In the genomic region with DNA sequence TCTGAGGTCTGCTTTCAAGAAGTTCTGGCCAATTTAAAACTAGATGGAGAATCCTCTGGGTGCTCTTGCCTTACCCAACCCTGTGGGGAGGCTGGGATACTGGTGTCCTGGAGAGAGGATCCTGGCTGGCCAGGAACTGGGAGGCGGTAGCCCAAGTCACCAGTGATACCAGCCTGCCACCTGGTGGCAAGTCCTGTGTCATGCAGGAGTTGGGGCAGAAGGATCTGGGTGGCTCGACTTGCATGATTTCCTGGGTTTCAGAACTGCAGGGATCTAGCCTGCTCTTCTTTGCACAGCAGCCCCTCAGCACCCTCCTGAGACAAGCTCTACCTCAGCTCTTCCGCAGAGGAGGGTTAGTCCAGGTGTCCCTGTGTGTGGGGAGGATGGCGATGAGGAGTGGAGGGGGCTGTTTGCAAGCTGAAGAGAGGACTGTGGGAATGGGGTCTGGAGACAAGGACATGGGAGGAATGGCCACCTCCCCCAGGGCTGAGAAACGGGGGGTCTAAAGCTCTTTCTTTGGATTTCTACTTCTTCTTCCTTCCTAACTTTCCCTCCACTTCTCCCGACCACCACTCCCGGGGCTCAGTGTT, we compare ENCODE assay signal across 8 cellular contexts. TPM values are rescaled to one million over a fixed set of nuclear protein-coding genes. Genes with fewer than 3 reads are reported as not detected.
DNase-seq lines count a peak whose midpoint lies in the region; ATAC-seq and TF ChIP-seq lines count a peak whose summit lies in the region.

No MANE protein-coding gene starts in this region.

- no peak for TF ChIP-seq POLR2A in prostate gland (IDR thresholded peaks at IDR 0.05)

- no peak overlapping the region for H3K27ac Mint-ChIP-seq in activated naive CD8-positive, alpha-beta T cell treated with anti-CD3 and anti-CD28 coated beads, Interleukin-2, amount 10 ng/mL, durations not matched to agents 7 days and 5 days

- H3K27me3 Mint-ChIP-seq in activated naive CD8-positive, alpha-beta T cell treated with anti-CD3 and anti-CD28 coated beads, Interleukin-2, amount 10 ng/mL, durations not matched to agents 7 days and 5 days = peaks cover 39% of the 10 kb centered on the region

- H3K27me3 ChIP-seq in KMS-11 (ENCODE audit: insufficient read depth, low read depth) (no peaks in the 10 kb centered on the region), cardiac muscle cell (peaks cover 50% of the 10 kb centered on the region), prostate gland (replicated peaks; ENCODE audit: insufficient read depth) (peaks cover 9% of the 10 kb centered on the region)

- no peaks in the 10 kb centered on the region for H3K36me3 Mint-ChIP-seq in activated naive CD8-positive, alpha-beta T cell treated with anti-CD3 and anti-CD28 coated beads, Interleukin-2, amount 10 ng/mL, durations not matched to agents 7 days and 5 days

- TF ChIP-seq CTCF in KMS-11 (conservative IDR thresholded peaks at IDR 0.05; ENCODE audit: low read depth, low read length) = peak; percentile 92
- TF ChIP-seq CTCF in cardiac muscle cell (IDR thresholded peaks at IDR 0.05; ENCODE audit: low read depth, low read length) = peak; percentile 93
- peak; percentile 64 to 92 (median 87) for TF ChIP-seq CTCF in prostate gland (IDR thresholded peaks at IDR 0.05)

- H2AFZ ChIP-seq in KMS-11 (ENCODE audit: low read depth) = peak overlapping the region; percentile 57

- ATAC-seq in activated naive CD8-positive, alpha-beta T cell treated with anti-CD3 and anti-CD28 coated beads, Interleukin-2, amount 10 ng/mL, durations not matched to agents 7 days and 5 days (ENCODE audit: low read depth) = no peak
- ATAC-seq in GM21717 (IDR thresholded peaks at IDR 0.05; ENCODE audit: unreplicated experiment) (no peak), HG02571 (IDR thresholded peaks at IDR 0.05; ENCODE audit: unreplicated experiment) (no peak)

- POLR2A ChIA-PET in activated naive CD8-positive, alpha-beta T cell treated with anti-CD3 and anti-CD28 coated beads, Interleukin-2, amount 10 ng/mL, durations not matched to agents 7 days and 5 days (lab: Charles Lee) = no interaction called here

- no peaks in the 10 kb centered on the region for H3K9me3 Mint-ChIP-seq in activated naive CD8-positive, alpha-beta T cell treated with anti-CD3 and anti-CD28 coated beads, Interleukin-2, amount 10 ng/mL, durations not matched to agents 7 days and 5 days

- DNase-seq in G401 (ENCODE audit: low spot score) (peak; percentile 37), SK-MEL-5 (ENCODE audit: low read depth, low spot score) (peak; percentile 71), cardiac muscle cell (ENCODE audit: low read depth in 1 of 2, low spot score in 1 of 2) (peak; percentile 77 to 81), prostate gland (ENCODE audit: low spot score) (peak; percentile 72)
- peak; percentile 70 for DNase-seq in activated naive CD8-positive, alpha-beta T cell treated with anti-CD3 and anti-CD28 coated beads, Interleukin-2, amount 10 ng/mL, durations not matched to agents 7 days and 5 days

- H3K9me3 ChIP-seq in cardiac muscle cell (ENCODE audit: low read depth) (no peaks in the 10 kb centered on the region), prostate gland (no peaks in the 10 kb centered on the region)

- no peaks in the 10 kb centered on the region for H3K79me2 ChIP-seq in KMS-11 (ENCODE audit: insufficient read depth, low read depth)

- H3K4me2 ChIP-seq in KMS-11 = no peak overlapping the region

- H3K9ac ChIP-seq in KMS-11 = no peak overlapping the region

- in situ Hi-C loops in G401 (cut with HindIII; ENCODE audit: low sequenced_read_pairs) = no loop called here
- in situ Hi-C loops in SK-MEL-5 (cut with HindIII; ENCODE audit: low pct_unique_long_range_greater_than_20kb, low sequenced_read_pairs) = no loop called here

- no peak overlapping the region for H3K4me3 Mint-ChIP-seq in activated naive CD8-positive, alpha-beta T cell treated with anti-CD3 and anti-CD28 coated beads, Interleukin-2, amount 10 ng/mL, durations not matched to agents 7 days and 5 days

- no peaks in the 10 kb centered on the region for H4K20me1 ChIP-seq in KMS-11 (ENCODE audit: insufficient read depth)

- H3K27ac ChIP-seq in KMS-11 = no peak overlapping the region
- H3K27ac ChIP-seq in cardiac muscle cell = no peak overlapping the region
- H3K27ac ChIP-seq in prostate gland = no peak overlapping the region

- H3K4me1 ChIP-seq in KMS-11 (ENCODE audit: low read depth, poor library complexity, severe bottlenecking) (no peaks in the 10 kb centered on the region), cardiac muscle cell (ENCODE audit: low read depth) (no peaks in the 10 kb centered on the region), prostate gland (replicated peaks) (peaks cover 4% of the 10 kb centered on the region)

- H3K36me3 ChIP-seq in KMS-11 (ENCODE audit: insufficient read depth) (no peaks in the 10 kb centered on the region), cardiac muscle cell (no peaks in the 10 kb centered on the region), prostate gland (no peaks in the 10 kb centered on the region)

- peaks cover 1% of the 10 kb centered on the region for H3K4me1 Mint-ChIP-seq in activated naive CD8-positive, alpha-beta T cell treated with anti-CD3 and anti-CD28 coated beads, Interleukin-2, amount 10 ng/mL, durations not matched to agents 7 days and 5 days

- intact Hi-C loops in prostate gland (cut with DNase I) = loop anchor here (10.0 kb wide), 1 partner anchor 225 kb away; no protein-coding TSS in a partner anchor

- no peak overlapping the region for H3K4me3 ChIP-seq in KMS-11 (IDR thresholded peaks at IDR 0.05; ENCODE audit: insufficient read depth, low read depth, low read length)
- H3K4me3 ChIP-seq in cardiac muscle cell = no peak overlapping the region
- no peak overlapping the region for H3K4me3 ChIP-seq in prostate gland

- WGBS in prostate gland = 44% methylated on average over 7 of the region's 7 CpGs

RNA-seq across cellular contexts. Expression of gene KCNK17, which starts 4.2 kb away (rescaled TPM):
- total RNA-seq in G401 (2014; rRNA removed; shearing (Covaris generic)) = not detected in 2 replicates
- total RNA-seq in SK-MEL-5 (2014; rRNA removed; shearing (Covaris generic)) = not detected in 2 replicates
- polyA plus RNA-seq in SK-MEL-5 (2015; cell fraction: cytosol; rRNA removed) = not detected in 2 replicates
- polyA plus RNA-seq in SK-MEL-5 (2015; cell fraction: nucleus; rRNA removed) = not detected in 2 replicates
- total RNA-seq in activated naive CD8-positive, alpha-beta T cell treated with anti-CD3 and anti-CD28 coated beads, Interleukin-2, amount 10 ng/mL, durations not matched to agents 7 days and 5 days = not detected
- total RNA-seq in cardiac muscle cell (not detected in 2 replicates), prostate gland (under 1 TPM; 0.51 to 0.64 TPM)
- not detected in 2 replicates for polyA plus RNA-seq in cardiac muscle cell

RNA-seq across cellular contexts. Expression of gene KCNK16, which starts 12.5 kb away (rescaled TPM):
- total RNA-seq in G401 (2014; rRNA removed; shearing (Covaris generic)) = not detected in 2 replicates
- total RNA-seq in SK-MEL-5 (2014; rRNA removed; shearing (Covaris generic)) = not detected in 2 replicates
- polyA plus RNA-seq in SK-MEL-5 (2015; cell fraction: cytosol; rRNA removed) = not detected in 2 replicates
- polyA plus RNA-seq in SK-MEL-5 (2015; cell fraction: nucleus; rRNA removed) = not detected in 2 replicates
- total RNA-seq in activated naive CD8-positive, alpha-beta T cell treated with anti-CD3 and anti-CD28 coated beads, Interleukin-2, amount 10 ng/mL, durations not matched to agents 7 days and 5 days = not detected
- total RNA-seq in cardiac muscle cell = not detected in 2 replicates
- polyA plus RNA-seq in cardiac muscle cell = not detected in 2 replicates
- not detected for total RNA-seq in prostate gland
